In genomic region chr12:82687020-82687951, GRCh38 we compare ENCODE assay signal across 8 cellular contexts. TPM values are rescaled to one million over a fixed set of nuclear protein-coding genes. Genes with fewer than 3 reads are reported as not detected.
A peak's percentile ranks its signal among the peaks of the same experiment; 100 is the strongest.
DNase-seq lines count a peak whose midpoint lies in the region; ATAC-seq and TF ChIP-seq lines count a peak whose summit lies in the region.

No MANE protein-coding gene starts in this region.

- H3K4me1 ChIP-seq in skeletal muscle satellite cell (ENCODE audit: control insufficient read depth, insufficient read depth, low read length) = no peaks in the 10 kb centered on the region

- H3K27me3 Mint-ChIP-seq in T-cell = peaks cover 5 to 9% of the 10 kb centered on the region in 2 donors

- no peaks in the 10 kb centered on the region for H3K9me3 Mint-ChIP-seq in T-cell

- H3K36me3 ChIP-seq in H7 (replicated peaks; ENCODE audit: control insufficient read depth, insufficient read depth, low read length) = no peaks in the 10 kb centered on the region
- no peaks in the 10 kb centered on the region for H3K36me3 ChIP-seq in skeletal muscle satellite cell (ENCODE audit: insufficient read depth, low read length)

- peak; percentile 36 to 49 (median 44) for ATAC-seq in T-cell (replicated peaks in 1 of 4)

- H3K9ac ChIP-seq in skeletal muscle satellite cell (ENCODE audit: low read depth, low read length) = peak overlapping the region; percentile 78

- H3K27me3 ChIP-seq in H7 (ENCODE audit: control insufficient read depth, insufficient read depth, low read length) (peaks cover 5% of the 10 kb centered on the region; the same call in 1 of the 2 replicates), skeletal muscle satellite cell (ENCODE audit: control insufficient read depth, insufficient read depth, low read length) (peaks cover 22% of the 10 kb centered on the region)

- CTCF ChIA-PET in GM10248 (lab: Yijun Ruan, JAX) (interaction anchor here (0.7 to 4.6 kb wide), 16 partner anchors 10 to 1139 kb away, joined by 3 to 74 read pairs (median 14); partner anchors contain the start of genes CCDC59 and METTL25), T-cell (lab: Charles Lee) (interaction anchor here (0.5 to 2.6 kb wide), 8 partner anchors 11 to 1979 kb away, joined by 3 to 7 read pairs (median 4); no protein-coding TSS in a partner anchor)

- no peak for TF ChIP-seq CTCF in GM10248 (IDR thresholded peaks at IDR 0.05; ENCODE audit: control extremely low read depth, extremely low read depth, low read depth, missing control alignments)

- H3K4me1 Mint-ChIP-seq in T-cell = peaks cover 16 to 26% (median 19%) of the 10 kb centered on the region in 3 donors

- POLR2A ChIA-PET in GM10248 (lab: Yijun Ruan, JAX) = interaction anchor here (0.6 to 1.2 kb wide), 2 partner anchors 329 to 382 kb away, joined by 3 to 4 read pairs; partner anchors contain the start of genes CCDC59 and METTL25
- POLR2A ChIA-PET in T-cell (lab: Charles Lee) = interaction anchor here in 1 of 2 donors (0.6 kb wide), 1 partner anchor 194 kb away, joined by 7 read pairs; no protein-coding TSS in a partner anchor

- no peaks in the 10 kb centered on the region for H3K9me3 ChIP-seq in skeletal muscle satellite cell (replicated peaks; ENCODE audit: low read length)

- H3K36me3 Mint-ChIP-seq in T-cell = no peaks in the 10 kb centered on the region

- peak overlapping the region; percentile 85 to 93 for H3K27ac Mint-ChIP-seq in T-cell

- H3K4me3 Mint-ChIP-seq in T-cell = peak overlapping the region; percentile 90 to 98 (median 94)

- peak overlapping the region; percentile 79 for H3K4me3 ChIP-seq in H7 (ENCODE audit: insufficient read depth, low read depth, low read length)
- peak overlapping the region; percentile 69 for H3K4me3 ChIP-seq in iPS-11a (ENCODE audit: low read depth, low read length)
- H3K4me3 ChIP-seq in skeletal muscle satellite cell (ENCODE audit: low read length) = peak overlapping the region; percentile 88

- DNase-seq in GM10248 (ENCODE audit: extremely low spot score) (peak; percentile 51), H7 (peak; percentile 77), M059J (ENCODE audit: low read depth) (peak; percentile 31), T-cell (peak; percentile 25 to 66 (median 52)), anterior cingulate cortex (lab: John Stamatoyannopoulos, UW) (peak in 41 of 58 donors; percentile 10 to 78 (median 58)), GF-D8 (lab: John Stamatoyannopoulos, UW) (no peak)

- H3K4me2 ChIP-seq in skeletal muscle satellite cell (ENCODE audit: low read length) = peak overlapping the region; percentile 95

RNA-seq across cellular contexts. Expression of gene TMTC2, which starts 0.6 kb away (rescaled TPM):
- total RNA-seq in H7 (2014; rRNA removed; shearing (Covaris generic)) = 3.7 and 4.8 TPM in 2 replicates
- total RNA-seq in M059J (2014; rRNA removed; shearing (Covaris generic)) = 0.05 and 0.57 TPM in 2 replicates
- 1 to 10 TPM; 3.6 to 5.4 (median 4.4) TPM for total RNA-seq in T-cell
- total RNA-seq in skeletal muscle satellite cell (2012; rRNA removed) = 1.0 and 1.5 TPM in 2 replicates
